ENCODE assay signal across 28 cellular contexts in the genomic region with DNA sequence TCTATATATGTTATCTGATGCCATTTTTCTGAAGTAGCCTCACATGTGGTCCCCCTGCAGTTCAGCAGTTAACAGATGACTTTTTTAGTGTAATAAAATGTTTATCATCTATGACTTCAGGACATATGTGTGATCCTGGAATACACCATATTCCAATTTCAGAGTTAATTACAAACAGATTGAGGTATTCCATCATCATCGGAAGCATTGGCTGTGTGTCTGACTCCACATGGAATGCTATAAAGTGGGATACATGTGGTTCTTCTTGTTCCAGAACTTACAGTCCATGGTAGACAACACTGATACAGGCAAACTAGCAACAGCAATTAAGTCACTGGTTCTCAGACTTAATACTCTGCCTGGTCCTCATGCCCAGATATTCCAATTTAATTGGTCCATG. TPM values are rescaled to one million over a fixed set of nuclear protein-coding genes. Genes with fewer than 3 reads are reported as not detected.
DNase-seq lines count a peak whose midpoint lies in the region; ATAC-seq and TF ChIP-seq lines count a peak whose summit lies in the region.
"Had no signal": no experiment of that assay in that cellular context is flagged by ENCODE, and none has a peak within 500 bp of the region (broad histone marks: within the 10 kb centered on the region; RNA-seq: fewer than 3 reads in every experiment).

No MANE protein-coding gene starts in this region.

- intact Hi-C loops in transverse colon (cut with DNase I; ENCODE audit: low total_unique reads), result no loop called here

- no peak for TF ChIP-seq POLR2A in transverse colon (IDR thresholded peaks at IDR 0.05)

- no peak for TF ChIP-seq CTCF in transverse colon (IDR thresholded peaks at IDR 0.05)

- 83% methylated on average over 1 of the region's 1 CpG; no CpG with 5 or more reads in 1 of the 2 donors for WGBS in transverse colon (ENCODE audit: low coverage in 1 of 2), 2 donors

- no peaks in the 10 kb centered on the region for H3K9me3 ChIP-seq in transverse colon
- H3K9me3 ChIP-seq: HAP-1, neutrophil, sigmoid colon, stomach had no signal

- ATAC-seq in left lobe of liver, result no peak
- ATAC-seq in GM18519 (IDR thresholded peaks at IDR 0.05; ENCODE audit: low FRiP score, unreplicated experiment), result no peak
- ATAC-seq in GM21526 (IDR thresholded peaks at IDR 0.05; ENCODE audit: low FRiP score, unreplicated experiment), result no peak

- H3K27me3 ChIP-seq in transverse colon, result no peaks in the 10 kb centered on the region
- H3K27me3 ChIP-seq: neutrophil, sigmoid colon, stomach had no signal

- in situ Hi-C loops in transverse colon (cut with MboI; ENCODE audit: low pct_ligation_motif_present in 1 of 4, low pct_unique_long_range_greater_than_20kb in 1 of 4, low sequenced_read_pairs in 3 of 4), result no loop called here

- peak; percentile 34 for DNase-seq in DMS 273 (lab: John Stamatoyannopoulos, UW; ENCODE audit: unreplicated experiment)
- no peak for DNase-seq in DMS 273 treated with DMSO at 0.1 percent for 48 hours (lab: John Stamatoyannopoulos, UW)
- peak; percentile 86 for DNase-seq in RPMI7951 (ENCODE audit: low read depth)
- DNase-seq in left lobe of liver (ENCODE audit: low spot score), result peak; percentile 6
- DNase-seq in transverse colon, result no peak
- DNase-seq in activated naive CD4-positive, alpha-beta T cell treated with Interleukin-2 at 50 U/mL for 16 hours, result no peak
- DNase-seq: activated CD4-positive, alpha-beta memory T cell treated with anti-CD3 and anti-CD28 coated beads, Interleukin-2, amount 10 ng/mL, durations not matched to agents 7 days and 5 days; activated CD4-positive, alpha-beta T cell treated with anti-CD3 and anti-CD28 coated beads for 1 hour; activated CD8-positive, alpha-beta memory T cell treated with anti-CD3 and anti-CD28 coated beads, Interleukin-2, amount 50 U/mL, for 4 hours; activated naive CD4-positive, alpha-beta T cell treated with anti-CD3 and anti-CD28 coated beads for 36 hours; CD4-positive, alpha-beta T cell; central memory CD4-positive, alpha-beta T cell; Karpas-422; midbrain; naive B cell; NCI-H1417 treated with DMSO at 0.1 percent for 48 hours; NCI-H2029 treated with DMSO at 0.1 percent for 48 hours; PC-9; posterior cingulate gyrus; stimulated activated CD4-positive, alpha-beta T cell treated with anti-CD3 and anti-CD28 coated beads, Interleukin-12 subunit alpha, Interleukin-12 subunit beta, amount 100 ng/mL, for 4 hours; stimulated activated CD4-positive, alpha-beta T cell treated with anti-CD3 and anti-CD28 coated beads, Interleukin-4, amount 100 ng/mL, for 1 hour; stomach; trophoblast cell had no signal

- no peak for TF ChIP-seq EP300 in transverse colon (IDR thresholded peaks at IDR 0.05; ENCODE audit: low read depth)

- peak overlapping the region in 3 of 4 donors; percentile 32 to 62 (median 44) for H3K27ac ChIP-seq in transverse colon
- H3K27ac ChIP-seq: PC-9 had no signal

- H3K4me1 ChIP-seq in transverse colon, result peaks cover 15 to 41% (median 26%) of the 10 kb centered on the region in 4 donors
- H3K4me1 ChIP-seq: HAP-1 had no signal

- H3K36me3 ChIP-seq in transverse colon, result no peaks in the 10 kb centered on the region
- H3K36me3 ChIP-seq: HAP-1, neutrophil, sigmoid colon had no signal

- H3K4me3 ChIP-seq in transverse colon, result no peak overlapping the region
- H3K4me3 ChIP-seq: HAP-1, PC-9, sigmoid colon, stomach had no signal

RNA-seq across cellular contexts. Expression of gene LIMD1, which starts 45.8 kb away (rescaled TPM):
- total RNA-seq in RPMI7951 (2014; rRNA removed; shearing (Covaris generic)), result 40.0 and 44.9 TPM in 2 replicates
- total RNA-seq in left lobe of liver (30.7 TPM), transverse colon (10 to 100 TPM; 28.3 to 84.9 (median 36.0) TPM)

Comparison
In these comparisons a context has a peak if more than half of its experiments do, and no peak if none do; other contexts are left out.
1. DNase-seq: peak in DMS 273 (single experiment), RPMI7951 (single experiment) and left lobe of liver (single experiment); none in DMS 273 treated with DMSO at 0.1 percent for 48 hours (single experiment), transverse colon (single experiment) and activated naive CD4-positive, alpha-beta T cell treated with Interleukin-2 at 50 U/mL for 16 hours (single experiment).